ENCODE assay signal across 23 cellular contexts in genomic region chr20:50299325-50299629, GRCh38.
"Had no signal": no experiment of that assay in that cellular context is flagged by ENCODE, and none has a peak within 500 bp of the region (broad histone marks: within the 10 kb centered on the region; RNA-seq: fewer than 3 reads in every experiment).

No MANE protein-coding gene starts in this region.

- H2AFZ ChIP-seq: hepatocyte had no signal

- FAIRE-seq: small intestine, urothelium cell line had no signal

- ATAC-seq: heart right ventricle; right cardiac atrium; stimulated activated effector memory CD8-positive, alpha-beta T cell treated with anti-CD3 and anti-CD28 coated beads, Interleukin-12 subunit alpha, Interleukin-12 subunit beta, amount 100 ng/mL, for 72 hours; upper lobe of right lung had no signal

- H3K27ac ChIP-seq: hepatocyte, left ventricle myocardium inferior, ovary, prostate gland, sigmoid colon, suprapubic skin, thoracic aorta, tibial artery, upper lobe of right lung had no signal

- H3K27me3 ChIP-seq: heart right ventricle, hepatocyte, ovary, sigmoid colon, spleen, suprapubic skin, tibial artery, upper lobe of right lung had no signal

- H3K4me2 ChIP-seq: hepatocyte had no signal

- H3K9me3 ChIP-seq: heart right ventricle, left ventricle myocardium inferior, ovary, prostate gland, sigmoid colon, spleen, suprapubic skin, thoracic aorta, upper lobe of right lung had no signal

- DNase-seq: heart right ventricle; islet precursor cell; left ventricle myocardium inferior; mesendoderm; naive B cell; retina; sigmoid colon; small intestine; stimulated activated CD4-positive, alpha-beta T cell treated with anti-CD3 and anti-CD28 coated beads, Interleukin-4, amount 100 ng/mL, for 24 hours; stimulated activated naive CD4-positive, alpha-beta T cell; tibial artery; trophoblast cell; upper lobe of right lung had no signal

- H3K36me3 ChIP-seq: heart right ventricle, left ventricle myocardium inferior, ovary, prostate gland, sigmoid colon, spleen, suprapubic skin, thoracic aorta, tibial artery, upper lobe of right lung had no signal

- H3K4me3 ChIP-seq: heart right ventricle, hepatocyte, left ventricle myocardium inferior, lung, ovary, prostate gland, sigmoid colon, spleen, suprapubic skin, thoracic aorta, tibial artery, upper lobe of right lung had no signal

- H3K79me2 ChIP-seq: hepatocyte had no signal
